ENCODE assay signal across 9 cellular contexts in genomic region chr6:36623547-36624459, GRCh38. TPM values are rescaled to one million over a fixed set of nuclear protein-coding genes. Genes with fewer than 3 reads are reported as not detected.
DNase-seq lines count a peak whose midpoint lies in the region; ATAC-seq, FAIRE-seq and TF ChIP-seq lines count a peak whose summit lies in the region.
"Had no signal": no experiment of that assay in that cellular context is flagged by ENCODE, and none has a peak within 500 bp of the region (broad histone marks: within the 10 kb centered on the region; RNA-seq: fewer than 3 reads in every experiment).

No MANE protein-coding gene starts in this region.

- no peaks in the 10 kb centered on the region for H3K9me3 ChIP-seq in left lung

- intact Hi-C loops in left lung (cut with DNase I) = no loop called here

- peak; percentile 78 to 90 for TF ChIP-seq CTCF in left lung (IDR thresholded peaks at IDR 0.05)

- ATAC-seq in HG03066 (IDR thresholded peaks at IDR 0.05; ENCODE audit: low read depth, unreplicated experiment) = peak; percentile 59
- ATAC-seq in left lung = peak; percentile 82
- no peak for ATAC-seq in HG03442 (IDR thresholded peaks at IDR 0.05; ENCODE audit: unreplicated experiment)

- H3K36me3 ChIP-seq in left lung = no peaks in the 10 kb centered on the region

- H3K4me1 ChIP-seq in left lung = peaks cover 14 to 55% of the 10 kb centered on the region in 2 donors

- H3K4me3 ChIP-seq in left lung = no peak overlapping the region

- DNase-seq in NCI-H345 (lab: John Stamatoyannopoulos, UW) (peak; percentile 84), left lung (peak; percentile 88 to 89)
- DNase-seq in activated CD4-positive, alpha-beta T cell treated with anti-CD3 and anti-CD28 coated beads for 24 hours (ENCODE audit: low read depth in 2 of 2) = peak; percentile 73
- DNase-seq in stimulated activated CD4-positive, alpha-beta T cell treated with anti-CD3 and anti-CD28 coated beads, Interleukin-4, amount 100 ng/mL, for 4 hours = peak; percentile 66 to 70

- no peaks in the 10 kb centered on the region for H3K27me3 ChIP-seq in left lung

- peak; percentile 66 for FAIRE-seq in G401.6 (lab: Jason Lieb, UNC)
- FAIRE-seq: islet of Langerhans had no signal

- H3K27ac ChIP-seq in cingulate gyrus (ENCODE audit: low read depth, low read length) (peak overlapping the region; percentile 50), left lung (no peak overlapping the region)

RNA-seq across cellular contexts. Expression of gene SRSF3, which starts 29.6 kb away (rescaled TPM):
- total RNA-seq in left lung = 100 to 1,000 TPM; 173 to 253 TPM

RNA-seq across cellular contexts. Expression of gene CDKN1A, which starts 54.7 kb away (rescaled TPM):
- 100 to 1,000 TPM in 1 of 2 donors, 10 to 100 TPM in 1; 66.9 to 240 TPM for total RNA-seq in left lung
